ENCODE assay signal across 8 cellular contexts in the genomic region with DNA sequence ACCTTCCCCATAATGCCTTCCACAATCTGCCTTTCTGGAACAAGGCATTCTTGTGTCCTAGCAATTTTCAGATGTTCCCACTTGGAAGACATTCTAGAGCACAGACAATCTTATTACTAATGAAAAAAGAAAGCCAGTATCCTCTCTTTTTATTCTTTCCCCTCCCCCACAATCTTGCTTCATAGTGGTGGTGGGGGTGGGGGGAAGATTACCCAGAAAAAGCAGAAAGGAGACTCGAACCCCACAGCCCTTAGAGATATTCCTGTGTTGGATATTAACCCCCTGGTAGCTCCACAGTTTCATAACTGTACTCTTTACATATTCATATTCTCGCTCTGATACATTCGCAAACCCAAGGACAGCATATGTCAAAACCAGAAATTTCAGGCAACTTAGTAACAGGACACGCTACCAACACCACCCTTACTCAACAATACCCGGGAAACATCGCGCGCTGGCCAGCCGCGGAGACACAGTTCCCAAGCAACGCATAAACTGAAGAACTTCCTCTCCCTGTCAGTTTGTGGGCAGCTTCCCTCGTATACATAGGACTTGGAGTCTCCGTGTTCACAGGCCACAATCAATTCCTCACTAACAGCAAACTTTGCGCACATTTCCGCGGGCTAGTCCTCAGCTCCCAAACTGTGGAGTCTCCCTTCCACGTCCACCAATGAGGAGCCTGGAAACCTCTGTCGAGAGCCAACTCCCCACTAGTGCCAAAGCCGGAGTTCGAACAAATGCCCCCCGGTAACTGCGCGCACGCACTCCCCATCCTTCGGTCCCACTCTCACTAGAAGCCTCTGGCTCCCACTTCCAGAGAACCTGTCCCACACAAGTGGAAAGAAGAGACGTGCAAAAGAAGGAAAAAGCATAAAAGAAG. TPM values are rescaled to one million over a fixed set of nuclear protein-coding genes. Genes with fewer than 3 reads are reported as not detected.
DNase-seq lines count a peak whose midpoint lies in the region; ATAC-seq and TF ChIP-seq lines count a peak whose summit lies in the region.

No MANE protein-coding gene starts in this region.

- H3K4me1 ChIP-seq in tibial nerve = peaks cover 0 to 39% (median 2%) of the 10 kb centered on the region in 4 donors

- peak overlapping the region; percentile 81 for H3K4me3 Mint-ChIP-seq in WTC11
- H3K4me3 Mint-ChIP-seq in mesothelial cell of epicardium = peak overlapping the region; percentile 86

- TF ChIP-seq EP300 in tibial nerve (IDR thresholded peaks at IDR 0.05) = peak in 1 of 2 donors; percentile 49

- H3K9me3 Mint-ChIP-seq in WTC11 (no peaks in the 10 kb centered on the region), mesothelial cell of epicardium (no peaks in the 10 kb centered on the region)

- H3K4me3 ChIP-seq in GM12875 (ENCODE audit: low read depth, low read length) (peak overlapping the region; percentile 66), epithelial cell of esophagus (ENCODE audit: low read length) (peak overlapping the region; percentile 87), tibial nerve (peak overlapping the region; percentile 79 to 94 (median 86))

- H3K27me3 Mint-ChIP-seq in WTC11 (ENCODE audit: low read depth) (peaks cover 77% of the 10 kb centered on the region), mesothelial cell of epicardium (ENCODE audit: low read depth) (peaks cover 65% of the 10 kb centered on the region)

- no peak for TF ChIP-seq CTCF in GM12875 (IDR thresholded peaks at IDR 0.05; ENCODE audit: borderline replicate concordance, insufficient read depth, low read depth, low read length)
- no peak for TF ChIP-seq CTCF in WTC11 (IDR thresholded peaks at IDR 0.05)
- TF ChIP-seq CTCF in epithelial cell of esophagus (IDR thresholded peaks at IDR 0.05; ENCODE audit: insufficient read depth, low read depth, low read length, missing control alignments) = no peak
- TF ChIP-seq CTCF in mesothelial cell of epicardium (IDR thresholded peaks at IDR 0.05; ENCODE audit: unreplicated experiment) = no peak
- no peak for TF ChIP-seq CTCF in tibial nerve (IDR thresholded peaks at IDR 0.05)

- WGBS in tibial nerve, 2 donors = 2 to 3% methylated on average over 26 of the region's 26 CpGs

- CTCF ChIA-PET in WTC11 (lab: Charles Lee) = no interaction called here

- H3K4me1 Mint-ChIP-seq in WTC11 (peaks cover 61% of the 10 kb centered on the region), mesothelial cell of epicardium (peaks cover 27% of the 10 kb centered on the region)

- peak; percentile 65 for DNase-seq in ACHN
- DNase-seq in NCI-H1105 (lab: John Stamatoyannopoulos, UW) = peak; percentile 5
- DNase-seq in WTC11 (ENCODE audit: low spot score) = no peak
- DNase-seq in epithelial cell of esophagus (ENCODE audit: low read depth) = peak; percentile 84
- no peak for DNase-seq in mesothelial cell of epicardium (ENCODE audit: low spot score in 2 of 2, unreplicated experiment in 2 of 2)
- peak; percentile 75 to 79 for DNase-seq in tibial nerve (ENCODE audit: low spot score in 2 of 2)

- no peaks in the 10 kb centered on the region for H3K9me3 ChIP-seq in tibial nerve

- H3K27ac ChIP-seq in tibial nerve = peak overlapping the region; percentile 99 to 100 (median 100)

- H3K36me3 Mint-ChIP-seq in WTC11 (no peaks in the 10 kb centered on the region), mesothelial cell of epicardium (no peaks in the 10 kb centered on the region)

- ATAC-seq in WTC11 (no peak), HG02798 (IDR thresholded peaks at IDR 0.05; ENCODE audit: poor library complexity, unreplicated experiment) (no peak)

- peak in 1 of 2 donors; percentile 57 for TF ChIP-seq POLR2A in tibial nerve (IDR thresholded peaks at IDR 0.05)

- H3K36me3 ChIP-seq in tibial nerve = peaks cover 0 to 23% (median 0%) of the 10 kb centered on the region in 3 donors

- no peak overlapping the region for H3K27ac Mint-ChIP-seq in WTC11
- peak overlapping the region; percentile 91 for H3K27ac Mint-ChIP-seq in mesothelial cell of epicardium

- in situ Hi-C loops in ACHN (cut with HindIII; ENCODE audit: low pct_ligation_motif_present, low pct_unique_long_range_greater_than_20kb, low sequenced_read_pairs) = loop anchor here (25.0 kb wide), 1 partner anchor 255 kb away; no protein-coding TSS in a partner anchor

- H3K27me3 ChIP-seq in tibial nerve = no peaks in the 10 kb centered on the region

- POLR2A ChIA-PET in WTC11 (lab: Charles Lee) = interaction anchor here (0.6 to 1.0 kb wide), 4 partner anchors 9 to 359 kb away, joined by 3 to 8 read pairs (median 3); no protein-coding TSS in a partner anchor

TF ChIP-seq in WTC11, 78 proteins besides CTCF, POLR2A, EP300 and RAD21:
- no peak for TF ChIP-seq ELF4 (CRISPR knock-in tag; IDR thresholded peaks at IDR 0.05; ENCODE audit: low read depth)
- TF ChIP-seq, protein P1, sequence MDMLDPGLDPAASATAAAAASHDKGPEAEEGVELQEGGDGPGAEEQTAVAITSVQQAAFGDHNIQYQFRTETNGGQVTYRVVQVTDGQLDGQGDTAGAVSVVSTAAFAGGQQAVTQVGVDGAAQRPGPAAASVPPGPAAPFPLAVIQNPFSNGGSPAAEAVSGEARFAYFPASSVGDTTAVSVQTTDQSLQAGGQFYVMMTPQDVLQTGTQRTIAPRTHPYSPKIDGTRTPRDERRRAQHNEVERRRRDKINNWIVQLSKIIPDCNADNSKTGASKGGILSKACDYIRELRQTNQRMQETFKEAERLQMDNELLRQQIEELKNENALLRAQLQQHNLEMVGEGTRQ (CRISPR knock-in tag; IDR thresholded peaks at IDR 0.05) = no peak
- TF ChIP-seq, protein P2, sequence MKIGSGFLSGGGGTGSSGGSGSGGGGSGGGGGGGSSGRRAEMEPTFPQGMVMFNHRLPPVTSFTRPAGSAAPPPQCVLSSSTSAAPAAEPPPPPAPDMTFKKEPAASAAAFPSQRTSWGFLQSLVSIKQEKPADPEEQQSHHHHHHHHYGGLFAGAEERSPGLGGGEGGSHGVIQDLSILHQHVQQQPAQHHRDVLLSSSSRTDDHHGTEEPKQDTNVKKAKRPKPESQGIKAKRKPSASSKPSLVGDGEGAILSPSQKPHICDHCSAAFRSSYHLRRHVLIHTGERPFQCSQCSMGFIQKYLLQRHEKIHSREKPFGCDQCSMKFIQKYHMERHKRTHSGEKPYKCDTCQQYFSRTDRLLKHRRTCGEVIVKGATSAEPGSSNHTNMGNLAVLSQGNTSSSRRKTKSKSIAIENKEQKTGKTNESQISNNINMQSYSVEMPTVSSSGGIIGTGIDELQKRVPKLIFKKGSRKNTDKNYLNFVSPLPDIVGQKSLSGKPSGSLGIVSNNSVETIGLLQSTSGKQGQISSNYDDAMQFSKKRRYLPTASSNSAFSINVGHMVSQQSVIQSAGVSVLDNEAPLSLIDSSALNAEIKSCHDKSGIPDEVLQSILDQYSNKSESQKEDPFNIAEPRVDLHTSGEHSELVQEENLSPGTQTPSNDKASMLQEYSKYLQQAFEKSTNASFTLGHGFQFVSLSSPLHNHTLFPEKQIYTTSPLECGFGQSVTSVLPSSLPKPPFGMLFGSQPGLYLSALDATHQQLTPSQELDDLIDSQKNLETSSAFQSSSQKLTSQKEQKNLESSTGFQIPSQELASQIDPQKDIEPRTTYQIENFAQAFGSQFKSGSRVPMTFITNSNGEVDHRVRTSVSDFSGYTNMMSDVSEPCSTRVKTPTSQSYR (CRISPR knock-in tag; IDR thresholded peaks at IDR 0.05) = no peak
- no peak for TF ChIP-seq NFE2L1 (CRISPR knock-in tag; IDR thresholded peaks at IDR 0.05)
- TF ChIP-seq NFYB (CRISPR knock-in tag; conservative IDR thresholded peaks at IDR 0.05; ENCODE audit: low read depth) = no peak
- TF ChIP-seq, protein P3, sequence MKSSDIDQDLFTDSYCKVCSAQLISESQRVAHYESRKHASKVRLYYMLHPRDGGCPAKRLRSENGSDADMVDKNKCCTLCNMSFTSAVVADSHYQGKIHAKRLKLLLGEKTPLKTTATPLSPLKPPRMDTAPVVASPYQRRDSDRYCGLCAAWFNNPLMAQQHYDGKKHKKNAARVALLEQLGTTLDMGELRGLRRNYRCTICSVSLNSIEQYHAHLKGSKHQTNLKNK (CRISPR knock-in tag; IDR thresholded peaks at IDR 0.05) = no peak
- TF ChIP-seq ZNF416 (CRISPR knock-in tag; IDR thresholded peaks at IDR 0.05) = no peak
- TF ChIP-seq NFATC4 (CRISPR knock-in tag; IDR thresholded peaks at IDR 0.05) = no peak
- TF ChIP-seq KAT7 (CRISPR knock-in tag; IDR thresholded peaks at IDR 0.05; ENCODE audit: borderline replicate concordance) = no peak
- no peak for TF ChIP-seq ZSCAN18 (CRISPR knock-in tag; IDR thresholded peaks at IDR 0.05)
- TF ChIP-seq CBFB (CRISPR knock-in tag; IDR thresholded peaks at IDR 0.05; ENCODE audit: low read depth) = no peak
- TF ChIP-seq JAZF1 (CRISPR knock-in tag; IDR thresholded peaks at IDR 0.05) = no peak

RNA-seq across cellular contexts. Expression of gene NR4A2, which starts 0.7 kb away (rescaled TPM):
- 0.66 to 0.69 TPM (median 0.66 TPM) in 3 replicates for total RNA-seq in WTC11 (2021)
- 1.6 to 2.1 TPM (median 1.7 TPM) in 3 replicates for total RNA-seq in mesothelial cell of epicardium
- total RNA-seq in tibial nerve = 10 to 100 TPM; 14.7 to 31.5 (median 22.4) TPM

Comparison
In these comparisons a context has a peak if more than half of its experiments do, and no peak if none do; other contexts are left out.
1. DNase-seq: peak in ACHN (single experiment), NCI-H1105 (single experiment), epithelial cell of esophagus (single experiment) and tibial nerve (2 of 2); none in WTC11 (single experiment) and mesothelial cell of epicardium (0 of 2).
2. Peak in every context shown above with its lines, with median percentiles within 50 percentile points of each other: H3K4me3 ChIP-seq.